In the genomic region with DNA sequence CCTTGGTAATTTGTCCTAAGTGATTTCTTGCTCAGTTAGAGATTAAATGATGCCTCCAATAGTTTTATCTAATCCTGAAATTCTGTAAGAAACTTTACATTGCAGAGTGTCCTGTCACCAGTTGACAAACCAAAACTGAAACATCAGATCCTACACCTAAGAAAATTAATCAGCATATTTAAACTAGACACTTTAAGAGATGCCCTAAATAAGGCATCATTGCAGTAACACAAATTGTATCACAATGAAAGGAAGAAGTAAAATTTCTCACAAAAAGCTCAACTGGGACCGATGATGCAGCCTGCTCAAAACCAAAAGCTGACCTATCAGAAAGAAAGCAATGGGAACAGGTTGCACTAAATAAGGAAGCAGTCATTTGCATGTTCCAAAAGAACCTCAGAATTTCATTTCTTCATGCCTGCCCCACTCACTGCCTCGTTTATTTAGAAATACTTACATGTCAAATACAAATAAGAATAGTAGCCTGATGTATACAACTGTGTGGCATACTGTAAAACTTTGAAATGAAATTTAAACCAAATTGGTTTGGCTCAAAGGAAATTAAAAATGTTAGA, we compare ENCODE assay signal across 14 cellular contexts.
DNase-seq lines count a peak whose midpoint lies in the region; ATAC-seq and TF ChIP-seq lines count a peak whose summit lies in the region.
"Had no signal": no experiment of that assay in that cellular context is flagged by ENCODE, and none has a peak within 500 bp of the region (broad histone marks: within the 10 kb centered on the region; RNA-seq: fewer than 3 reads in every experiment).

No MANE protein-coding gene starts in this region.

- H3F3A ChIP-seq in Loucy (ENCODE audit: low read depth) = no peaks in the 10 kb centered on the region

- no peaks in the 10 kb centered on the region for H3K9me3 Mint-ChIP-seq in effector memory CD8-positive, alpha-beta T cell

- H3K36me3 Mint-ChIP-seq in effector memory CD8-positive, alpha-beta T cell (ENCODE audit: insufficient read depth) = peaks cover 20% of the 10 kb centered on the region

- no peak for TF ChIP-seq CTCF in GM10266 (IDR thresholded peaks at IDR 0.05; ENCODE audit: control insufficient read depth, insufficient read depth, low read depth, missing control alignments)
- TF ChIP-seq CTCF in Loucy (conservative IDR thresholded peaks at IDR 0.05; ENCODE audit: low read length) = no peak

- H2AFZ ChIP-seq in Loucy (ENCODE audit: low read length) = no peak overlapping the region

- H3K4me1 Mint-ChIP-seq in effector memory CD8-positive, alpha-beta T cell (ENCODE audit: low read depth in 2 of 2) = peaks cover 44 to 75% of the 10 kb centered on the region in 2 donors

- H3K27me3 Mint-ChIP-seq in effector memory CD8-positive, alpha-beta T cell = no peaks in the 10 kb centered on the region

- no peaks in the 10 kb centered on the region for H3K9me3 ChIP-seq in Loucy (ENCODE audit: insufficient read depth, low read depth, low read length)
- H3K9me3 ChIP-seq: transverse colon had no signal

- peak overlapping the region; percentile 66 for H3K9ac ChIP-seq in Loucy (ENCODE audit: low read depth, low read length, poor library complexity, severe bottlenecking)

- H3K9me2 ChIP-seq in Loucy (replicated peaks; ENCODE audit: low read depth, low read length) = no peaks in the 10 kb centered on the region

- peaks cover 100% of the 10 kb centered on the region for H3K79me2 ChIP-seq in Loucy (ENCODE audit: insufficient read depth, low read length)

- peak overlapping the region; percentile 55 for H3K4me3 ChIP-seq in Loucy (ENCODE audit: low read length, poor library complexity, severe bottlenecking)
- H3K4me3 ChIP-seq: smooth muscle cell, transverse colon had no signal

- peaks cover 75% of the 10 kb centered on the region for H3K4me1 ChIP-seq in Loucy (ENCODE audit: insufficient read depth, low read length, poor library complexity, severe bottlenecking)

- no peaks in the 10 kb centered on the region for H3K36me3 ChIP-seq in Loucy (ENCODE audit: insufficient read depth, low read length)
- H3K36me3 ChIP-seq: brain microvascular endothelial cell, transverse colon had no signal

- peak; percentile 40 for DNase-seq in GM10266 (ENCODE audit: extremely low spot score)
- DNase-seq in effector memory CD8-positive, alpha-beta T cell = no peak
- DNase-seq in foreskin melanocyte = no peak
- no peak for DNase-seq in NCI-H774 (lab: John Stamatoyannopoulos, UW)
- no peak for DNase-seq in NCI-H2171 (lab: John Stamatoyannopoulos, UW)
- DNase-seq: brain microvascular endothelial cell, KBM-7, left ventricle myocardium superior, NCI-H1930, transverse colon had no signal

- peaks cover 28% of the 10 kb centered on the region for H4K20me1 ChIP-seq in Loucy (ENCODE audit: insufficient read depth, low read length, poor library complexity, severe bottlenecking)

- peak; percentile 42 for ATAC-seq in GM19351 (IDR thresholded peaks at IDR 0.05; ENCODE audit: unreplicated experiment)
- no peak for ATAC-seq in effector memory CD8-positive, alpha-beta T cell (replicated peaks)
- ATAC-seq in GM21423 (IDR thresholded peaks at IDR 0.05; ENCODE audit: unreplicated experiment) = no peak
- ATAC-seq: left ventricle myocardium superior had no signal

- peak overlapping the region; percentile 91 for H3K4me2 ChIP-seq in Loucy (ENCODE audit: low read depth, low read length, poor library complexity, severe bottlenecking)
- H3K4me2 ChIP-seq: smooth muscle cell had no signal

- peak overlapping the region; percentile 61 to 78 for H3K4me3 Mint-ChIP-seq in effector memory CD8-positive, alpha-beta T cell

- H3K27ac Mint-ChIP-seq in effector memory CD8-positive, alpha-beta T cell = peak overlapping the region; percentile 89 to 95

- H3K27me3 ChIP-seq in Loucy (ENCODE audit: insufficient read depth, low read length, poor library complexity, severe bottlenecking) = no peaks in the 10 kb centered on the region
- H3K27me3 ChIP-seq: brain microvascular endothelial cell, transverse colon had no signal
